Comparison of ENCODE assay signal across 11 cellular contexts in the genomic region with DNA sequence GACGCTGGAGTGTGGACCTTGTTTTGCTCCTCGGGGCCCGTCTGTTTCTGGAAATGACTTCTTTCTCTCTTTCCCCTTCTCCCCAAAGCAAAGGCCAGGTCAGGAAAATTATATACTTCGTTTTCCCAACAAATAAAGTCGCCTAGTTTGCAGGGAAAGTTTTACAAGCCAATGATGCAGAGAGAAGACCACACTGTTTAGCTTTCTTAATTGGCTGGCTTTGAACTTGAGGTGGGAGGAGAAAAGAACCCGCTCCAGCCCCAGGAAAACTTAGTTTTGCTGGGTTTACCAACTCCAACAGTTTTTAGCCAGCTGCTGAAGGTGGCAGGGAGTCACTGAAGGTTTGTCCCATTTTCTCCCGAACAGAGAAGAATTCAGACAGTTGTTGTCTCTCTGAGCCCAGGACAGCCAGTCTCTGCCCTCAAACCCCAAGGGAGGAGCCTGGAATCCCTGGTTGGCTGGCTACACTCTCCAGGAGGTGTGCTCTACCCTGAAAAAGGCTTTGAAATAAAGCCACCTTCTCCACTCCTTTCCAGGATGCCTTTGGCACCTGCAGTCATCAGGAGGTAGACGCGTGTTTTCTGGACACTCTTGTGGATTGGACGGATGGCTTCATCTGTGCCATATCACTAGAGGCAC. TPM values are rescaled to one million over a fixed set of nuclear protein-coding genes. Genes with fewer than 3 reads are reported as not detected.
A peak's percentile ranks its signal among the peaks of the same experiment; 100 is the strongest.
DNase-seq lines count a peak whose midpoint lies in the region; ATAC-seq and TF ChIP-seq lines count a peak whose summit lies in the region.
"Had no signal": no experiment of that assay in that cellular context is flagged by ENCODE, and none has a peak within 500 bp of the region (broad histone marks: within the 10 kb centered on the region; RNA-seq: fewer than 3 reads in every experiment).

No MANE protein-coding gene starts in this region.

- CTCF ChIA-PET in CD8-positive, alpha-beta T cell (lab: Charles Lee): interaction anchor here (1.0 to 5.5 kb wide), 7 partner anchors 11 to 1108 kb away, joined by 3 to 40 read pairs (median 4); no protein-coding TSS in a partner anchor
- CTCF ChIA-PET in PC-9 (lab: Charles Lee): no interaction called here

- H3K4me3 Mint-ChIP-seq in CD8-positive, alpha-beta T cell: peak overlapping the region; percentile 85
- H3K4me3 Mint-ChIP-seq in endothelial cell (ENCODE audit: unreplicated experiment): peak overlapping the region; percentile 83

- no peak for TF ChIP-seq CTCF in CD8-positive, alpha-beta T cell (IDR thresholded peaks at IDR 0.05)
- TF ChIP-seq CTCF in Peyer's patch (IDR thresholded peaks at IDR 0.05): no peak
- no peak for TF ChIP-seq CTCF in endothelial cell (IDR thresholded peaks at IDR 0.05; ENCODE audit: unreplicated experiment)
- TF ChIP-seq CTCF in neural cell (IDR thresholded peaks at IDR 0.05; ENCODE audit: poor library complexity, severe bottlenecking): no peak
- no peak for TF ChIP-seq CTCF in PC-9 (conservative IDR thresholded peaks at IDR 0.05)

- H3K9ac ChIP-seq in neural cell (ENCODE audit: low read length): peak overlapping the region; percentile 62

- H3K9me2 ChIP-seq in neural cell (ENCODE audit: insufficient read depth, low read length) (no peaks in the 10 kb centered on the region), PC-9 (ENCODE audit: insufficient read depth) (no peaks in the 10 kb centered on the region)

- DNase-seq in CD8-positive, alpha-beta T cell: no peak
- DNase-seq in Peyer's patch: no peak
- no peak for DNase-seq in endothelial cell (ENCODE audit: low spot score)
- DNase-seq in PC-9: no peak
- no peak for DNase-seq in Right ventricle myocardium inferior (ENCODE audit: missing footprints)
- DNase-seq: NCI-H524 treated with DMSO at 0.1 percent for 48 hours, SIG-M5 had no signal

- H3K9me3 ChIP-seq in CD8-positive, alpha-beta T cell (ENCODE audit: low read length): no peaks in the 10 kb centered on the region
- no peaks in the 10 kb centered on the region for H3K9me3 ChIP-seq in Peyer's patch
- no peaks in the 10 kb centered on the region for H3K9me3 ChIP-seq in neural cell (ENCODE audit: low read length)
- no peaks in the 10 kb centered on the region for H3K9me3 ChIP-seq in PC-9 (ENCODE audit: insufficient read depth, low read depth)

- no peaks in the 10 kb centered on the region for H3K27me3 Mint-ChIP-seq in CD8-positive, alpha-beta T cell (ENCODE audit: low read depth)
- H3K27me3 Mint-ChIP-seq in endothelial cell (ENCODE audit: unreplicated experiment): peaks cover 2% of the 10 kb centered on the region

- no peak for TF ChIP-seq EP300 in neural cell (conservative IDR thresholded peaks at IDR 0.05; ENCODE audit: poor library complexity, severe bottlenecking)

- H3K79me2 ChIP-seq in neural cell (replicated peaks; ENCODE audit: insufficient read depth, low read length) (peaks cover 99% of the 10 kb centered on the region), PC-9 (ENCODE audit: low read depth) (no peaks in the 10 kb centered on the region)

- H3F3A ChIP-seq in neural cell (ENCODE audit: insufficient read depth, low read length, poor library complexity, severe bottlenecking) (no peaks in the 10 kb centered on the region), PC-9 (ENCODE audit: insufficient read depth, low read depth) (no peaks in the 10 kb centered on the region)

- peak overlapping the region; percentile 79 for H3K27ac ChIP-seq in CD8-positive, alpha-beta T cell (ENCODE audit: low read depth, low read length)
- H3K27ac ChIP-seq in Peyer's patch: peak overlapping the region; percentile 57 to 77 (median 66)
- H3K27ac ChIP-seq in neural cell (ENCODE audit: low read length): peak overlapping the region; percentile 16
- H3K27ac ChIP-seq in PC-9: no peak overlapping the region
- H3K27ac ChIP-seq: C4-2B had no signal

- no peaks in the 10 kb centered on the region for H3K27me3 ChIP-seq in CD8-positive, alpha-beta T cell (ENCODE audit: insufficient read depth, low read length)
- H3K27me3 ChIP-seq in Peyer's patch (no peaks in the 10 kb centered on the region), neural cell (ENCODE audit: insufficient read depth, low read depth, low read length) (peaks cover 17% of the 10 kb centered on the region), PC-9 (ENCODE audit: insufficient read depth, low read depth) (peaks cover 26% of the 10 kb centered on the region; the same call in 1 of the 2 replicates)

- TF ChIP-seq POLR2A in Peyer's patch (IDR thresholded peaks at IDR 0.05): no peak

- peaks cover 13% of the 10 kb centered on the region for H3K36me3 ChIP-seq in CD8-positive, alpha-beta T cell (ENCODE audit: insufficient read depth, low read length)
- H3K36me3 ChIP-seq in Peyer's patch (no peaks in the 10 kb centered on the region), neural cell (ENCODE audit: insufficient read depth, low read length) (peaks cover 4% of the 10 kb centered on the region), PC-9 (ENCODE audit: low read depth) (no peaks in the 10 kb centered on the region)

- H4K20me1 ChIP-seq in neural cell (ENCODE audit: insufficient read depth): peaks cover 96% of the 10 kb centered on the region
- H4K20me1 ChIP-seq in PC-9 (ENCODE audit: insufficient read depth): no peaks in the 10 kb centered on the region

- no peak overlapping the region for H2AFZ ChIP-seq in neural cell (ENCODE audit: low read depth, low read length)
- H2AFZ ChIP-seq in PC-9: no peak overlapping the region

- H3K4me3 ChIP-seq in CD8-positive, alpha-beta T cell (ENCODE audit: low read depth, low read length): peak overlapping the region; percentile 38
- H3K4me3 ChIP-seq in Peyer's patch (peak overlapping the region in 2 of 4 donors; percentile 18 to 41), neural cell (ENCODE audit: low read length) (peak overlapping the region; percentile 70), PC-9 (no peak overlapping the region)

- no TSS peak for BruUV-seq in PC-9 (replicated peaks; lab: Mats Ljungman, UMichigan)

- H3K4me2 ChIP-seq in neural cell (ENCODE audit: low read length) (peak overlapping the region; percentile 39), PC-9 (no peak overlapping the region)

- intact Hi-C loops in CD8-positive, alpha-beta T cell (cut with DNase I, micrococcal nuclease): loop anchor here (2.0 kb wide), 2 partner anchors 16 kb away; no protein-coding TSS in a partner anchor
- intact Hi-C loops in PC-9 (cut with micrococcal nuclease; ENCODE audit: unreplicated experiment) (no loop called here), Right ventricle myocardium inferior (cut with DNase I) (no loop called here)

- TF ChIP-seq RAD21 in neural cell (conservative IDR thresholded peaks at IDR 0.05): no peak

- H3K4me1 ChIP-seq in CD8-positive, alpha-beta T cell (ENCODE audit: insufficient read depth, low read length): peaks cover 85% of the 10 kb centered on the region
- H3K4me1 ChIP-seq in Peyer's patch (peaks cover 0 to 15% (median 0%) of the 10 kb centered on the region in 4 donors), PC-9 (replicated peaks; ENCODE audit: insufficient read depth) (no peaks in the 10 kb centered on the region)

- POLR2A ChIA-PET in CD8-positive, alpha-beta T cell (lab: Charles Lee): interaction anchor here (58.6 to 63.2 kb wide), 2 partner anchors 1 to 30 kb away, joined by 2179 read pairs; a partner anchor contains a TSS
- POLR2A ChIA-PET in PC-9 (lab: Charles Lee; ENCODE audit: unreplicated experiment): no interaction called here

- peaks cover 63% of the 10 kb centered on the region for H3K36me3 Mint-ChIP-seq in CD8-positive, alpha-beta T cell
- no peaks in the 10 kb centered on the region for H3K36me3 Mint-ChIP-seq in endothelial cell (ENCODE audit: low read depth, unreplicated experiment)

- H3K27ac Mint-ChIP-seq in CD8-positive, alpha-beta T cell: peak overlapping the region; percentile 95
- H3K27ac Mint-ChIP-seq in endothelial cell (ENCODE audit: unreplicated experiment): no peak overlapping the region

- peaks cover 87% of the 10 kb centered on the region for H3K4me1 Mint-ChIP-seq in CD8-positive, alpha-beta T cell (ENCODE audit: low read depth)
- H3K4me1 Mint-ChIP-seq in endothelial cell (ENCODE audit: unreplicated experiment): no peaks in the 10 kb centered on the region

- no peaks in the 10 kb centered on the region for H3K9me3 Mint-ChIP-seq in CD8-positive, alpha-beta T cell
- no peaks in the 10 kb centered on the region for H3K9me3 Mint-ChIP-seq in endothelial cell (ENCODE audit: unreplicated experiment)

- ATAC-seq in CD8-positive, alpha-beta T cell: peak; percentile 5
- ATAC-seq in HG03354 (IDR thresholded peaks at IDR 0.05; ENCODE audit: poor library complexity, severe bottlenecking, unreplicated experiment): no peak
- ATAC-seq in GM19395 (IDR thresholded peaks at IDR 0.05; ENCODE audit: unreplicated experiment): no peak
- no peak for ATAC-seq in Right ventricle myocardium inferior

TF ChIP-seq in neural cell, 6 proteins besides CTCF, POLR2A, EP300 and RAD21:
- TF ChIP-seq MXI1 (conservative IDR thresholded peaks at IDR 0.05; ENCODE audit: poor library complexity, severe bottlenecking): no peak
- TF ChIP-seq SMC3 (conservative IDR thresholded peaks at IDR 0.05; ENCODE audit: poor library complexity): no peak

RNA-seq across cellular contexts. Expression of a gene that starts 24.8 kb away (rescaled TPM):
- total RNA-seq in CD8-positive, alpha-beta T cell: 100 to 1,000 TPM; 273 to 284 TPM
- total RNA-seq in Peyer's patch: 10 to 100 TPM in 2 of 4 donors, 1 to 10 TPM in 2; 7.7 to 10.2 (median 10.0) TPM
- total RNA-seq in endothelial cell (ENCODE audit: unreplicated experiment): 1.0 TPM
- 98.9 and 104 TPM in 2 replicates for polyA plus RNA-seq in neural cell
- 259 and 270 TPM in 2 replicates for polyA minus RNA-seq in neural cell
- total RNA-seq in PC-9 (2021): not detected in 2 replicates
- 0.14 TPM for total RNA-seq in Right ventricle myocardium inferior

Comparison
In these comparisons a context has a peak if more than half of its experiments do, and no peak if none do; other contexts are left out.
1. RNA of a gene that starts 24.8 kb away (total RNA-seq): 273 to 284 TPM in CD8-positive, alpha-beta T cell; 7.7 to 10.2 TPM in Peyer's patch, 1.0 TPM in endothelial cell (single experiment), 0.14 TPM in Right ventricle myocardium inferior (single experiment) and not detected in PC-9; every median in the first group is over 10 times any median in the second.
2. intact Hi-C loops: an anchor here in CD8-positive, alpha-beta T cell (2.0 kb wide); none called in PC-9 and Right ventricle myocardium inferior.